Comparison of ENCODE assay signal across 8 cellular contexts in genomic region chr16:11783319-11784047, GRCh38. TPM values are rescaled to one million over a fixed set of nuclear protein-coding genes. Genes with fewer than 3 reads are reported as not detected.
DNase-seq lines count a peak whose midpoint lies in the region; ATAC-seq and TF ChIP-seq lines count a peak whose summit lies in the region.

No MANE protein-coding gene starts in this region.

- no peaks in the 10 kb centered on the region for H3K27me3 ChIP-seq in prostate gland (replicated peaks; ENCODE audit: insufficient read depth)

- intact Hi-C loops in prostate gland (cut with DNase I), result loop anchor here (5.0 kb wide), 1 partner anchor 41 kb away; the partner anchor contains the start of gene TXNDC11

- H3K27ac Mint-ChIP-seq in activated CD4-positive, alpha-beta T cell treated with anti-CD3 and anti-CD28 coated beads, Interleukin-2, amount 10 ng/mL, durations not matched to agents 7 days and 5 days, result peak overlapping the region; percentile 99

- peak overlapping the region; percentile 74 for H3K4me3 Mint-ChIP-seq in activated CD4-positive, alpha-beta T cell treated with anti-CD3 and anti-CD28 coated beads, Interleukin-2, amount 10 ng/mL, durations not matched to agents 7 days and 5 days

- 5% methylated on average over 5 of the region's 5 CpGs for WGBS in prostate gland

- no peak for TF ChIP-seq CTCF in AG09309 (IDR thresholded peaks at IDR 0.05; ENCODE audit: control insufficient read depth, insufficient read depth, low read depth, low read length, missing control alignments)
- no peak for TF ChIP-seq CTCF in epithelial cell of proximal tubule (conservative IDR thresholded peaks at IDR 0.05; ENCODE audit: low read depth, low read length)
- no peak for TF ChIP-seq CTCF in prostate gland (IDR thresholded peaks at IDR 0.05)

- H3K9me3 Mint-ChIP-seq in activated CD4-positive, alpha-beta T cell treated with anti-CD3 and anti-CD28 coated beads, Interleukin-2, amount 10 ng/mL, durations not matched to agents 7 days and 5 days, result no peaks in the 10 kb centered on the region

- CTCF ChIA-PET in activated CD4-positive, alpha-beta T cell treated with anti-CD3 and anti-CD28 coated beads, Interleukin-2, amount 10 ng/mL, durations not matched to agents 7 days and 5 days (lab: Charles Lee), result interaction anchor here (0.6 to 5.0 kb wide), 5 partner anchors 11 to 32 kb away, joined by 3 to 62 read pairs (median 3); partner anchors contain the start of gene ZC3H7A

- peaks cover 61% of the 10 kb centered on the region for H3K4me1 Mint-ChIP-seq in activated CD4-positive, alpha-beta T cell treated with anti-CD3 and anti-CD28 coated beads, Interleukin-2, amount 10 ng/mL, durations not matched to agents 7 days and 5 days

- H3K27ac ChIP-seq in prostate gland, result peak overlapping the region; percentile 81 to 84

- no peaks in the 10 kb centered on the region for H3K9me3 ChIP-seq in prostate gland

- ATAC-seq in GM19025 (IDR thresholded peaks at IDR 0.05; ENCODE audit: low read depth, unreplicated experiment), result peak; percentile 42
- peak; percentile 56 for ATAC-seq in HG03442 (IDR thresholded peaks at IDR 0.05; ENCODE audit: unreplicated experiment)

- DNase-seq in AG09309 (ENCODE audit: low read depth), result no peak
- DNase-seq in activated CD4-positive, alpha-beta T cell treated with anti-CD3 and anti-CD28 coated beads, Interleukin-2, amount 10 ng/mL, durations not matched to agents 7 days and 5 days, result peak; percentile 66
- peak; percentile 62 for DNase-seq in epithelial cell of proximal tubule (ENCODE audit: low read depth)
- DNase-seq in prostate gland (ENCODE audit: low spot score), result no peak
- no peak for DNase-seq in NCI-H510A (lab: John Stamatoyannopoulos, UW)
- no peak for DNase-seq in NCI-H2081 (lab: John Stamatoyannopoulos, UW)

- peaks cover 12% of the 10 kb centered on the region for H3K4me1 ChIP-seq in prostate gland (replicated peaks)

- POLR2A ChIA-PET in activated CD4-positive, alpha-beta T cell treated with anti-CD3 and anti-CD28 coated beads, Interleukin-2, amount 10 ng/mL, durations not matched to agents 7 days and 5 days (lab: Charles Lee), result no interaction called here

- TF ChIP-seq POLR2A in prostate gland (IDR thresholded peaks at IDR 0.05), result no peak

- H3K4me3 ChIP-seq in AG09309 (ENCODE audit: control insufficient read depth, low read depth, low read length) (peak overlapping the region; percentile 16), epithelial cell of proximal tubule (ENCODE audit: low read depth, low read length) (peak overlapping the region; percentile 19), prostate gland (no peak overlapping the region)

- H3K36me3 Mint-ChIP-seq in activated CD4-positive, alpha-beta T cell treated with anti-CD3 and anti-CD28 coated beads, Interleukin-2, amount 10 ng/mL, durations not matched to agents 7 days and 5 days (ENCODE audit: low read depth), result peaks cover 20% of the 10 kb centered on the region

- no peaks in the 10 kb centered on the region for H3K27me3 Mint-ChIP-seq in activated CD4-positive, alpha-beta T cell treated with anti-CD3 and anti-CD28 coated beads, Interleukin-2, amount 10 ng/mL, durations not matched to agents 7 days and 5 days

- no peaks in the 10 kb centered on the region for H3K36me3 ChIP-seq in prostate gland

RNA-seq across cellular contexts. Expression of gene ZC3H7A, which starts 13.6 kb away (rescaled TPM):
- 10 to 100 TPM; 68.0 to 76.9 TPM for total RNA-seq in activated CD4-positive, alpha-beta T cell treated with anti-CD3 and anti-CD28 coated beads, Interleukin-2, amount 10 ng/mL, durations not matched to agents 7 days and 5 days
- 13.7 and 14.5 TPM in 2 replicates for total RNA-seq in epithelial cell of proximal tubule
- total RNA-seq in prostate gland, result 10 to 100 TPM; 48.9 to 56.4 TPM

RNA-seq across cellular contexts. Expression of gene TXNDC11, which starts 40.8 kb away (rescaled TPM):
- 10 to 100 TPM; 38.5 to 42.7 TPM for total RNA-seq in activated CD4-positive, alpha-beta T cell treated with anti-CD3 and anti-CD28 coated beads, Interleukin-2, amount 10 ng/mL, durations not matched to agents 7 days and 5 days
- total RNA-seq in epithelial cell of proximal tubule, result 20.2 and 29.9 TPM in 2 replicates
- total RNA-seq in prostate gland, result 10 to 100 TPM; 75.0 to 96.9 TPM

Comparison
In these comparisons a context has a peak if more than half of its experiments do, and no peak if none do; other contexts are left out.
1. DNase-seq: peak in activated CD4-positive, alpha-beta T cell treated with anti-CD3 and anti-CD28 coated beads, Interleukin-2, amount 10 ng/mL, durations not matched to agents 7 days and 5 days (single experiment) and epithelial cell of proximal tubule (single experiment); none in AG09309 (single experiment), prostate gland (single experiment), NCI-H510A (single experiment) and NCI-H2081 (0 of 2).
2. H3K4me3 ChIP-seq: peak in AG09309 (single experiment) and epithelial cell of proximal tubule (single experiment); none in prostate gland (0 of 2).